Comparison of ENCODE assay signal across 20 cellular contexts in genomic region chr13:98278068-98278619, GRCh38.
"Had no signal": no experiment of that assay in that cellular context is flagged by ENCODE, and none has a peak within 500 bp of the region (broad histone marks: within the 10 kb centered on the region; RNA-seq: fewer than 3 reads in every experiment).

No MANE protein-coding gene starts in this region.

- DNase-seq: activated CD4-positive, alpha-beta memory T cell treated with anti-CD3 and anti-CD28 coated beads, Interleukin-2, amount 10 ng/mL, durations not matched to agents 7 days and 5 days; activated CD4-positive, alpha-beta T cell treated with anti-CD3 and anti-CD28 coated beads for 36 hours; activated effector memory CD4-positive, alpha-beta T cell treated with Interleukin-2 at 50 U/mL for 16 hours; activated naive CD4-positive, alpha-beta T cell treated with anti-CD3 and anti-CD28 coated beads, Interleukin-2, amount 50 U/mL, for 16 hours; activated T-cell treated with anti-CD3 and anti-CD28 coated beads, Interleukin-2, amount 50 U/mL, for 24 hours; caudate nucleus; colonic mucosa; effector CD4-positive, alpha-beta T cell; foreskin melanocyte; heart right ventricle; left cardiac atrium; lower lobe of right lung; midbrain; posterior cingulate gyrus; stimulated activated CD4-positive, alpha-beta T cell treated with anti-CD3 and anti-CD28 coated beads, Interleukin-2, amount 100 ng/mL, for 48 hours; stimulated activated naive B cell treated with anti-CD40 and anti-IgM and Interleukin-4, amounts not matched to agents 10 μg/mL and 1 μg/mL and 100 μg/mL, for 72 hours; T-helper 1 cell; tibial artery had no signal

- H3K4me1 Mint-ChIP-seq: activated CD4-positive, alpha-beta T cell treated with anti-CD3 and anti-CD28 coated beads for 36 hours had no signal

- H3K9me3 ChIP-seq: colonic mucosa, heart right ventricle, lower lobe of right lung, neutrophil, tibial artery had no signal

- H3K36me3 Mint-ChIP-seq: stimulated activated naive B cell treated with anti-CD40 and anti-IgM and Interleukin-4, amounts not matched to agents 10 μg/mL and 1 μg/mL and 100 μg/mL, for 72 hours had no signal

- H3K27me3 ChIP-seq: colonic mucosa, heart right ventricle, tibial artery had no signal

- H3K27ac Mint-ChIP-seq: activated CD4-positive, alpha-beta memory T cell treated with anti-CD3 and anti-CD28 coated beads, Interleukin-2, amount 10 ng/mL, durations not matched to agents 7 days and 5 days; activated CD4-positive, alpha-beta T cell treated with anti-CD3 and anti-CD28 coated beads for 36 hours; activated T-cell treated with anti-CD3 and anti-CD28 coated beads, Interleukin-2, amount 50 U/mL, for 24 hours; stimulated activated naive B cell treated with anti-CD40 and anti-IgM and Interleukin-4, amounts not matched to agents 10 μg/mL and 1 μg/mL and 100 μg/mL, for 72 hours had no signal

- H3K27ac ChIP-seq: colonic mucosa, heart right ventricle, lower lobe of right lung, neutrophil, tibial artery, VCaP had no signal

- H3K4me3 ChIP-seq: colonic mucosa, heart right ventricle, lower lobe of right lung, tibial artery had no signal

- ATAC-seq: activated CD4-positive, alpha-beta T cell treated with anti-CD3 and anti-CD28 coated beads for 36 hours; left cardiac atrium; lower lobe of right lung; stimulated activated naive B cell treated with anti-CD40 and anti-IgM and Interleukin-4, amounts not matched to agents 10 μg/mL and 1 μg/mL and 100 μg/mL, for 72 hours had no signal

- H3K4me1 ChIP-seq: colonic mucosa had no signal

- H3K4me3 Mint-ChIP-seq: activated CD4-positive, alpha-beta memory T cell treated with anti-CD3 and anti-CD28 coated beads, Interleukin-2, amount 10 ng/mL, durations not matched to agents 7 days and 5 days; activated CD4-positive, alpha-beta T cell treated with anti-CD3 and anti-CD28 coated beads for 36 hours; activated T-cell treated with anti-CD3 and anti-CD28 coated beads, Interleukin-2, amount 50 U/mL, for 24 hours; stimulated activated naive B cell treated with anti-CD40 and anti-IgM and Interleukin-4, amounts not matched to agents 10 μg/mL and 1 μg/mL and 100 μg/mL, for 72 hours had no signal

- H3K36me3 ChIP-seq: colonic mucosa, heart right ventricle, lower lobe of right lung, neutrophil, tibial artery had no signal

- H3K9me3 Mint-ChIP-seq: activated CD4-positive, alpha-beta memory T cell treated with anti-CD3 and anti-CD28 coated beads, Interleukin-2, amount 10 ng/mL, durations not matched to agents 7 days and 5 days; activated T-cell treated with anti-CD3 and anti-CD28 coated beads, Interleukin-2, amount 50 U/mL, for 24 hours had no signal
